Comparison of ENCODE assay signal across 12 cellular contexts in the genomic region with DNA sequence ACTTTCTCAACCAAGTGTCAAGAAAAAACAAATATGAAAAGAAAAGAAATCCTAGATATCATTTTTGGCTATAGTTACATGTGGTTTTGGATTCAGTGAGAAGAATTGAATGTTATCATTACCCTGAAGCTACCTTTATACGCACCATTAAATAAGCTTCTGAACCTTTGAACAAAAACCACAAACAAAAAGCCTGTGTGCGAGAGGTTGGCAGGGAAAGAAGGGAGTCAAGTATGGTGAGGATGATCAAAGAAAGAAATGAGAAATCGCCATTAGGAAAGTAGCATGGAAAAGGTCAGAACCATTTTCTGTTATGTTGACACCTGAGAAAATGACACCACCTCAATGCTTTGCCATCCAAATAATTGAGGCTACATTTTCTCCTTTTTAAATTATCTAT. TPM values are rescaled to one million over a fixed set of nuclear protein-coding genes. Genes with fewer than 3 reads are reported as not detected.
DNase-seq lines count a peak whose midpoint lies in the region; ATAC-seq and TF ChIP-seq lines count a peak whose summit lies in the region.
"Had no signal": no experiment of that assay in that cellular context is flagged by ENCODE, and none has a peak within 500 bp of the region (broad histone marks: within the 10 kb centered on the region; RNA-seq: fewer than 3 reads in every experiment).

No MANE protein-coding gene starts in this region.

- H3K79me2 ChIP-seq in PC-3 (ENCODE audit: low read length): peaks cover 37% of the 10 kb centered on the region

- POLR2A ChIA-PET in PC-3 (lab: Charles Lee; ENCODE audit: unreplicated experiment): no interaction called here

- H3K4me1 Mint-ChIP-seq in Calu3 (ENCODE audit: low read depth, unreplicated experiment): no peaks in the 10 kb centered on the region

- H3K27ac ChIP-seq in HL-60 (replicated peaks): peak overlapping the region; percentile 88
- H3K27ac ChIP-seq in PC-3 (ENCODE audit: low read length): peak overlapping the region; percentile 91
- H3K27ac ChIP-seq in iPS-18a (ENCODE audit: low read length): peak overlapping the region; percentile 78

- no peak for TF ChIP-seq CTCF in Calu3 (IDR thresholded peaks at IDR 0.05; ENCODE audit: unreplicated experiment)
- TF ChIP-seq CTCF in HL-60 (IDR thresholded peaks at IDR 0.05; ENCODE audit: insufficient read depth, low read length): no peak
- no peak for TF ChIP-seq CTCF in PC-3 (conservative IDR thresholded peaks at IDR 0.05; ENCODE audit: low read depth, low read length)

- no peak overlapping the region for H3K4me3 ChIP-seq in HL-60 (replicated peaks; ENCODE audit: insufficient read depth, low read length)
- no peak overlapping the region for H3K4me3 ChIP-seq in PC-3 (ENCODE audit: low read length)
- H3K4me3 ChIP-seq in iPS-18a (ENCODE audit: low read length): no peak overlapping the region

- peak overlapping the region; percentile 51 for H2AFZ ChIP-seq in PC-3 (ENCODE audit: low read length)

- H3K27me3 ChIP-seq in HL-60 (ENCODE audit: insufficient read depth, poor library complexity, severe bottlenecking): no peaks in the 10 kb centered on the region
- H3K27me3 ChIP-seq in PC-3 (ENCODE audit: low read length): no peaks in the 10 kb centered on the region
- no peaks in the 10 kb centered on the region for H3K27me3 ChIP-seq in iPS-18a (ENCODE audit: control insufficient read depth, insufficient read depth, low read length)
- H3K27me3 ChIP-seq: hepatocyte had no signal

- peak overlapping the region; percentile 82; the same call in 1 of the 2 replicates for H3K9ac ChIP-seq in PC-3 (ENCODE audit: low read length)
- H3K9ac ChIP-seq in iPS-18a (ENCODE audit: low read length): peak overlapping the region; percentile 36

- BruUV-seq in Calu3 (replicated peaks; lab: Mats Ljungman, UMichigan) (no TSS peak), PC-3 (replicated peaks; lab: Mats Ljungman, UMichigan) (no TSS peak)

- no peak for ATAC-seq in PC-3
- no peak for ATAC-seq in HG03280 (IDR thresholded peaks at IDR 0.05; ENCODE audit: unreplicated experiment)
- ATAC-seq: naive thymus-derived CD4-positive, alpha-beta T cell had no signal

- H3K9me3 ChIP-seq in PC-3 (ENCODE audit: low read length): no peaks in the 10 kb centered on the region
- H3K9me3 ChIP-seq in iPS-18a (ENCODE audit: control insufficient read depth, low read depth, low read length): no peaks in the 10 kb centered on the region

- no peak for DNase-seq in Calu3
- DNase-seq in HL-60 (ENCODE audit: low read depth in 1 of 2, low spot score in 1 of 2): no peak
- DNase-seq in PC-3: peak; percentile 51
- no peak for DNase-seq in hippocampal formation (lab: John Stamatoyannopoulos, UW)
- no peak for DNase-seq in NAMALWA (ENCODE audit: low spot score)
- DNase-seq in activated naive CD4-positive, alpha-beta T cell treated with Interleukin-2 at 50 U/mL for 16 hours: no peak
- DNase-seq: naive thymus-derived CD4-positive, alpha-beta T cell; stimulated activated CD4-positive, alpha-beta T cell treated with anti-CD3 and anti-CD28 coated beads, Interleukin-2, amount 100 ng/mL, for 24 hours; substantia nigra had no signal

- H3K4me3 Mint-ChIP-seq in Calu3 (ENCODE audit: low read depth, unreplicated experiment): no peak overlapping the region

- intact Hi-C loops in Calu3 (cut with micrococcal nuclease; ENCODE audit: unreplicated experiment): loop anchor here (2.0 kb wide), 2 partner anchors 45 to 251 kb away; no protein-coding TSS in a partner anchor
- intact Hi-C loops in PC-3 (cut with micrococcal nuclease): loop anchor here (1.0 to 10.0 kb wide), 3 partner anchors 31 to 279 kb away; no protein-coding TSS in a partner anchor

- H4K20me1 ChIP-seq in PC-3 (ENCODE audit: low read length): no peaks in the 10 kb centered on the region

- H3K36me3 ChIP-seq in PC-3 (ENCODE audit: low read depth, low read length) (no peaks in the 10 kb centered on the region), iPS-18a (ENCODE audit: control insufficient read depth, low read depth, low read length) (no peaks in the 10 kb centered on the region)

- H3K9me3 Mint-ChIP-seq in Calu3 (ENCODE audit: low read depth, unreplicated experiment): no peaks in the 10 kb centered on the region

- peak overlapping the region; percentile 99 for H3K27ac Mint-ChIP-seq in Calu3 (ENCODE audit: unreplicated experiment)

- H3K4me1 ChIP-seq in PC-3 (ENCODE audit: insufficient read depth, low read length) (peaks cover 25% of the 10 kb centered on the region), iPS-18a (ENCODE audit: control insufficient read depth, low read depth, low read length) (peaks cover 14% of the 10 kb centered on the region)

- no peaks in the 10 kb centered on the region for H3K9me2 ChIP-seq in PC-3 (replicated peaks; ENCODE audit: low read length)

- peaks cover 42% of the 10 kb centered on the region for H3K36me3 Mint-ChIP-seq in Calu3 (ENCODE audit: insufficient read depth, unreplicated experiment)
- H3K36me3 Mint-ChIP-seq: naive thymus-derived CD4-positive, alpha-beta T cell had no signal

- H3F3A ChIP-seq in PC-3 (ENCODE audit: low read length, unreplicated experiment): no peaks in the 10 kb centered on the region

- CTCF ChIA-PET in Calu3 (lab: Charles Lee) (interaction anchor here (1.7 kb wide), 1 partner anchor 252 kb away, joined by 10 read pairs; no protein-coding TSS in a partner anchor), PC-3 (lab: Charles Lee) (no interaction called here)

- H3K27me3 Mint-ChIP-seq in Calu3 (ENCODE audit: unreplicated experiment): no peaks in the 10 kb centered on the region
- H3K27me3 Mint-ChIP-seq: naive thymus-derived CD4-positive, alpha-beta T cell had no signal

- H3K4me2 ChIP-seq in PC-3 (ENCODE audit: low read length): peak overlapping the region; percentile 96

RNA-seq across cellular contexts. Expression of a gene that starts 1.2 kb away (rescaled TPM):
- total RNA-seq in Calu3 (2022) (37.7 and 49.4 TPM in 2 replicates), PC-3 (2014; rRNA removed) (13.3 and 14.0 TPM in 2 replicates)
